In the genomic region with DNA sequence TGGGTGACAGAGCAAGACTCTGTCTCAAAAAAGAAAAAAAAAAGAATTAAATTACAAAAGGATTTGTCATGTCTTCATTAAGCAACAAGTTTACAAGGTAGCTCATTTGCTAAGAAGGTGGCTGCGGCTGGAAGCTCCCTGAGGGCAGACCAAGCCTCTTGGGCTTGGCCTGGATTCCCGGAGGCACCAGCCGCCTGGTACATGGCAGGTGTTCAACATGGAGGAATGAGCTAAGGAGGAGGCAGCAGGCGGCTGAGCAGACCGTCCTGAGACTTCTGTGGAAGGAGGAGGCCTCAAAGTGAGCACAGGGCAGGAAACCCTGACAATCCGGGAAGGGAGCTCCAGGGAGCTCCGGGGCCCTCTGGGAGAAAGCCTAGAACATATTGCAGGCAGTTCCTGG, we compare ENCODE assay signal across 23 cellular contexts. TPM values are rescaled to one million over a fixed set of nuclear protein-coding genes. Genes with fewer than 3 reads are reported as not detected.
"Had no signal": no experiment of that assay in that cellular context is flagged by ENCODE, and none has a peak within 500 bp of the region (broad histone marks: within the 10 kb centered on the region; RNA-seq: fewer than 3 reads in every experiment).

No MANE protein-coding gene starts in this region.

- H3K9me3 Mint-ChIP-seq: activated CD8-positive, alpha-beta T cell treated with anti-CD3 and anti-CD28 coated beads for 36 hours; activated naive CD4-positive, alpha-beta T cell treated with anti-CD3 and anti-CD28 coated beads, Interleukin-2, amount 10 ng/mL, durations not matched to agents 7 days and 5 days; activated naive CD8-positive, alpha-beta T cell treated with anti-CD3 and anti-CD28 coated beads for 36 hours; activated T-cell treated with anti-CD3 and anti-CD28 coated beads, Interleukin-2, amount 50 U/mL, for 72 hours; activated T-helper 2 cell treated with anti-CD3 and anti-CD28 coated beads, Interferon-gamma antibody, Interleukin-2, Interleukin-4, amounts not matched to agents 10 μg/mL and 5 μg/mL and 100 μg/mL, durations not matched to agents 14 hours and 24 hours and 36 hours; central memory CD8-positive, alpha-beta T cell had no signal

- H3K36me3 Mint-ChIP-seq: activated naive CD4-positive, alpha-beta T cell treated with anti-CD3 and anti-CD28 coated beads, Interleukin-2, amount 10 ng/mL, durations not matched to agents 7 days and 5 days; activated naive CD8-positive, alpha-beta T cell treated with anti-CD3 and anti-CD28 coated beads for 36 hours had no signal

- H3K4me3 Mint-ChIP-seq: activated CD8-positive, alpha-beta T cell treated with anti-CD3 and anti-CD28 coated beads for 36 hours; activated naive CD4-positive, alpha-beta T cell treated with anti-CD3 and anti-CD28 coated beads, Interleukin-2, amount 10 ng/mL, durations not matched to agents 7 days and 5 days; activated naive CD8-positive, alpha-beta T cell treated with anti-CD3 and anti-CD28 coated beads for 36 hours; activated T-cell treated with anti-CD3 and anti-CD28 coated beads, Interleukin-2, amount 50 U/mL, for 72 hours; central memory CD8-positive, alpha-beta T cell; T-helper 17 cell had no signal

- H3K27ac ChIP-seq: WERI-Rb-1 had no signal

- DNase-seq: activated CD4-positive, alpha-beta T cell treated with anti-CD3 and anti-CD28 coated beads for 4 hours; activated CD8-positive, alpha-beta memory T cell treated with anti-CD3 and anti-CD28 coated beads, Interleukin-2, amount 50 U/mL, for 4 hours; activated CD8-positive, alpha-beta T cell treated with anti-CD3 and anti-CD28 coated beads for 36 hours; activated gamma-delta T cell treated with Interleukin-2 at 50 U/mL for 16 hours; activated naive CD4-positive, alpha-beta T cell treated with anti-CD3 and anti-CD28 coated beads, Interleukin-2, amount 10 ng/mL, durations not matched to agents 7 days and 5 days; activated naive CD8-positive, alpha-beta T cell treated with anti-CD3 and anti-CD28 coated beads for 36 hours; activated T-cell treated with anti-CD3 and anti-CD28 coated beads, Interleukin-2, amount 50 U/mL, for 72 hours; Karpas-422; MM.1S; NCI-H1105; NCI-H1436; NCI-H1694 treated with DMSO at 0.1 percent for 48 hours; NCI-H2081; NCI-H510A treated with DMSO at 0.1 percent for 48 hours; NCI-H69; PC-3; SIG-M5; T-helper 17 cell; WERI-Rb-1 had no signal

- H3K36me3 ChIP-seq: WERI-Rb-1 had no signal

- ATAC-seq: activated CD4-positive, CD25-positive, alpha-beta regulatory T cell treated with anti-CD3 and anti-CD28 coated beads, Interleukin-2, amount 50 U/mL, for 24 hours; activated CD8-positive, alpha-beta T cell treated with anti-CD3 and anti-CD28 coated beads for 36 hours; activated T-cell treated with anti-CD3 and anti-CD28 coated beads, Interleukin-2, amount 50 U/mL, for 72 hours; PC-3; T-helper 17 cell had no signal

- H3K27me3 Mint-ChIP-seq: activated CD8-positive, alpha-beta T cell treated with anti-CD3 and anti-CD28 coated beads for 36 hours; activated naive CD8-positive, alpha-beta T cell treated with anti-CD3 and anti-CD28 coated beads for 36 hours; central memory CD8-positive, alpha-beta T cell had no signal

- H3K4me1 Mint-ChIP-seq: activated naive CD4-positive, alpha-beta T cell treated with anti-CD3 and anti-CD28 coated beads, Interleukin-2, amount 10 ng/mL, durations not matched to agents 7 days and 5 days; activated naive CD8-positive, alpha-beta T cell treated with anti-CD3 and anti-CD28 coated beads for 36 hours; central memory CD8-positive, alpha-beta T cell; T-helper 17 cell had no signal

- H3K27ac Mint-ChIP-seq: activated CD8-positive, alpha-beta T cell treated with anti-CD3 and anti-CD28 coated beads for 36 hours; activated naive CD4-positive, alpha-beta T cell treated with anti-CD3 and anti-CD28 coated beads, Interleukin-2, amount 10 ng/mL, durations not matched to agents 7 days and 5 days; activated naive CD8-positive, alpha-beta T cell treated with anti-CD3 and anti-CD28 coated beads for 36 hours; activated T-cell treated with anti-CD3 and anti-CD28 coated beads, Interleukin-2, amount 50 U/mL, for 72 hours; activated T-helper 2 cell treated with anti-CD3 and anti-CD28 coated beads, Interferon-gamma antibody, Interleukin-2, Interleukin-4, amounts not matched to agents 10 μg/mL and 5 μg/mL and 100 μg/mL, durations not matched to agents 14 hours and 24 hours and 36 hours; T-helper 17 cell had no signal

- FAIRE-seq: RCC 7860 had no signal

RNA-seq across cellular contexts. Expression of a gene that starts 3.2 kb away (rescaled TPM):
- total RNA-seq: T-helper 17 cell had no signal
